ENCODE assay signal across 8 cellular contexts in genomic region chr19:45152504-45153338, GRCh38. TPM values are rescaled to one million over a fixed set of nuclear protein-coding genes. Genes with fewer than 3 reads are reported as not detected.
A peak's percentile ranks its signal among the peaks of the same experiment; 100 is the strongest.
DNase-seq lines count a peak whose midpoint lies in the region; ATAC-seq and TF ChIP-seq lines count a peak whose summit lies in the region.

No MANE protein-coding gene starts in this region.

- in situ Hi-C loops in G401 (cut with HindIII; ENCODE audit: low sequenced_read_pairs): no loop called here

- no peaks in the 10 kb centered on the region for H3K27me3 ChIP-seq in WERI-Rb-1 (ENCODE audit: insufficient read depth, low read depth, severe bottlenecking)

- H3K9me3 ChIP-seq in WERI-Rb-1 (ENCODE audit: severe bottlenecking) (no peaks in the 10 kb centered on the region), mucosa of descending colon (no peaks in the 10 kb centered on the region)

- peak; percentile 60 for ATAC-seq in mucosa of descending colon
- ATAC-seq in stimulated activated naive CD8-positive, alpha-beta T cell treated with anti-CD3 and anti-CD28 coated beads, Interleukin-15, Interleukin-2, amounts not matched to agents 100 U/mL and 50 U/mL, for 24 hours: peak; percentile 21
- no peak for ATAC-seq in HG03571 (IDR thresholded peaks at IDR 0.05; ENCODE audit: unreplicated experiment)
- no peak for ATAC-seq in GM21786 (IDR thresholded peaks at IDR 0.05; ENCODE audit: unreplicated experiment)

- TF ChIP-seq CTCF in WERI-Rb-1 (IDR thresholded peaks at IDR 0.05; ENCODE audit: low read depth, low read length) (no peak), coronary artery (IDR thresholded peaks at IDR 0.05) (no peak), mucosa of descending colon (IDR thresholded peaks at IDR 0.05) (no peak)

- intact Hi-C loops in mucosa of descending colon (cut with DNase I, micrococcal nuclease): no loop called here

- peaks cover 31% of the 10 kb centered on the region for H3K4me1 ChIP-seq in mucosa of descending colon (ENCODE audit: low read depth)

- peak overlapping the region; percentile 72 for H3K27ac ChIP-seq in WERI-Rb-1
- H3K27ac ChIP-seq in coronary artery: no peak overlapping the region

- H3K36me3 ChIP-seq in WERI-Rb-1 (peaks cover 17% of the 10 kb centered on the region), mucosa of descending colon (ENCODE audit: low read depth) (no peaks in the 10 kb centered on the region)

- H3K4me3 ChIP-seq in WERI-Rb-1 (ENCODE audit: low read depth, low read length): no peak overlapping the region
- peak overlapping the region; percentile 62 for H3K4me3 ChIP-seq in coronary artery
- H3K4me3 ChIP-seq in mucosa of descending colon: no peak overlapping the region

- DNase-seq in G401 (ENCODE audit: low spot score) (peak; percentile 28), WERI-Rb-1 (no peak), coronary artery (ENCODE audit: low spot score) (no peak), mucosa of descending colon (peak in 2 of 3 donors; percentile 56 to 69), KG1 (lab: John Stamatoyannopoulos, UW) (no peak)
- peak; percentile 51 for DNase-seq in stimulated activated naive CD8-positive, alpha-beta T cell treated with anti-CD3 and anti-CD28 coated beads, Interleukin-15, Interleukin-2, amounts not matched to agents 100 U/mL and 50 U/mL, for 24 hours

RNA-seq across cellular contexts. Expression of gene NKPD1, which starts 8.1 kb away (rescaled TPM):
- 0.31 TPM in 1 of 2 replicates, not detected in the other for total RNA-seq in G401 (2014; rRNA removed; shearing (Covaris generic))
- total RNA-seq in mucosa of descending colon: not detected

RNA-seq across cellular contexts. Expression of gene TRAPPC6A, which starts 25.3 kb away (rescaled TPM):
- 38.4 and 52.9 TPM in 2 replicates for total RNA-seq in G401 (2014; rRNA removed; shearing (Covaris generic))
- total RNA-seq in mucosa of descending colon: 10 to 100 TPM; 29.0 to 45.1 (median 37.4) TPM

RNA-seq across cellular contexts. Expression of gene BLOC1S3, which starts 25.9 kb away (rescaled TPM):
- total RNA-seq in G401 (2014; rRNA removed; shearing (Covaris generic)): 9.0 and 14.7 TPM in 2 replicates
- total RNA-seq in mucosa of descending colon: 10 to 100 TPM in 2 of 3 donors, 1 to 10 TPM in 1; 9.8 to 12.3 (median 11.6) TPM

RNA-seq across cellular contexts. Expression of gene PPP1R37, which starts 59.7 kb away (rescaled TPM):
- 28.6 and 42.6 TPM in 2 replicates for total RNA-seq in G401 (2014; rRNA removed; shearing (Covaris generic))
- total RNA-seq in mucosa of descending colon: 10 to 100 TPM; 27.2 to 33.6 (median 31.7) TPM

Comparison
In these comparisons a context has a peak if more than half of its experiments do, and no peak if none do; other contexts are left out.
1. DNase-seq: peak in G401 (single experiment), mucosa of descending colon (2 of 3) and stimulated activated naive CD8-positive, alpha-beta T cell treated with anti-CD3 and anti-CD28 coated beads, Interleukin-15, Interleukin-2, amounts not matched to agents 100 U/mL and 50 U/mL, for 24 hours (single experiment); none in WERI-Rb-1 (single experiment), coronary artery (single experiment) and KG1 (single experiment).
2. ATAC-seq: peak in mucosa of descending colon (single experiment) and stimulated activated naive CD8-positive, alpha-beta T cell treated with anti-CD3 and anti-CD28 coated beads, Interleukin-15, Interleukin-2, amounts not matched to agents 100 U/mL and 50 U/mL, for 24 hours (single experiment); none in HG03571 (single experiment) and GM21786 (single experiment).